22 cellular contexts compared by ENCODE assay signal in genomic region chr18:5142859-5143258, GRCh38. TPM values are rescaled to one million over a fixed set of nuclear protein-coding genes. Genes with fewer than 3 reads are reported as not detected.
"Had no signal": no experiment of that assay in that cellular context is flagged by ENCODE, and none has a peak within 500 bp of the region (broad histone marks: within the 10 kb centered on the region; RNA-seq: fewer than 3 reads in every experiment).

No MANE protein-coding gene starts in this region.

- H3K4me1 ChIP-seq: testis had no signal

- DNase-seq: activated CD4-positive, alpha-beta T cell treated with anti-CD3 and anti-CD28 coated beads, Interleukin-2, amount 10 ng/mL, durations not matched to agents 7 days and 5 days; activated CD8-positive, alpha-beta T cell treated with anti-CD3 and anti-CD28 coated beads, Interleukin-2, amount 10 ng/mL, durations not matched to agents 7 days and 5 days; activated naive CD4-positive, alpha-beta T cell treated with Interleukin-2 at 50 U/mL for 16 hours; activated naive CD8-positive, alpha-beta T cell treated with anti-CD3 and anti-CD28 coated beads, Interleukin-2, amount 50 U/mL, for 24 hours; activated T-cell treated with anti-CD3 and anti-CD28 coated beads, Interleukin-2, amount 50 U/mL, for 24 hours; anterior cingulate cortex; caudate nucleus; foreskin fibroblast; hypothalamus; islet precursor cell; stimulated activated CD4-positive, alpha-beta T cell treated with anti-CD3 and anti-CD28 coated beads, Interleukin-4, amount 100 ng/mL, for 1 hour; stimulated activated naive CD8-positive, alpha-beta T cell treated with anti-CD3 and anti-CD28 coated beads, Interleukin-15, amount 100 ng/mL, for 72 hours; testis had no signal

- ATAC-seq: activated CD4-positive, CD25-positive, alpha-beta regulatory T cell treated with anti-CD3 and anti-CD28 coated beads, Interleukin-2, amount 50 U/mL, for 24 hours; activated CD8-positive, alpha-beta T cell treated with anti-CD3 and anti-CD28 coated beads, Interleukin-2, amount 10 ng/mL, durations not matched to agents 7 days and 5 days; activated naive CD8-positive, alpha-beta T cell treated with anti-CD3 and anti-CD28 coated beads, Interleukin-2, amount 50 U/mL, for 24 hours; left lobe of liver; natural killer cell treated with Interleukin-12 subunit alpha and Interleukin-12 subunit beta and Interleukin-15 and Interleukin-18, amount 100 ng/mL, for 72 hours; sciatic nerve; stimulated activated naive CD8-positive, alpha-beta T cell treated with anti-CD3 and anti-CD28 coated beads, Interleukin-15, amount 100 ng/mL, for 72 hours had no signal

- H3K27me3 ChIP-seq: testis had no signal

- H3K27ac ChIP-seq: epithelial cell of prostate, testis had no signal

- H3K9me3 ChIP-seq: testis had no signal

- H3K4me3 ChIP-seq: lung, smooth muscle cell, testis had no signal

RNA-seq across cellular contexts. Expression of gene AKAIN1, which starts 54.2 kb away (rescaled TPM):
- total RNA-seq: activated CD4-positive, alpha-beta T cell treated with anti-CD3 and anti-CD28 coated beads, Interleukin-2, amount 10 ng/mL, durations not matched to agents 7 days and 5 days; activated CD8-positive, alpha-beta T cell treated with anti-CD3 and anti-CD28 coated beads, Interleukin-2, amount 10 ng/mL, durations not matched to agents 7 days and 5 days; activated T-helper 2 cell treated with anti-CD3 and anti-CD28 coated beads, Interferon-gamma antibody, Interleukin-2, Interleukin-4, amounts not matched to agents 10 μg/mL and 5 μg/mL and 100 μg/mL, durations not matched to agents 14 hours and 24 hours and 36 hours; dermis microvascular lymphatic vessel endothelial cell; lung; natural killer cell treated with Interleukin-12 subunit alpha and Interleukin-12 subunit beta and Interleukin-15 and Interleukin-18, amount 100 ng/mL, for 72 hours; sciatic nerve; smooth muscle cell; testis had no signal
- polyA plus RNA-seq: lung, smooth muscle cell had no signal
